In genomic region chr6:89817481-89817880, GRCh38 we compare ENCODE assay signal across 11 cellular contexts. TPM values are rescaled to one million over a fixed set of nuclear protein-coding genes. Genes with fewer than 3 reads are reported as not detected.
DNase-seq lines count a peak whose midpoint lies in the region; ATAC-seq and TF ChIP-seq lines count a peak whose summit lies in the region.
"Had no signal": no experiment of that assay in that cellular context is flagged by ENCODE, and none has a peak within 500 bp of the region (broad histone marks: within the 10 kb centered on the region; RNA-seq: fewer than 3 reads in every experiment).

No MANE protein-coding gene starts in this region.

- ATAC-seq in PC-3 (no peak), right cardiac atrium (no peak), GM19455 (IDR thresholded peaks at IDR 0.05; ENCODE audit: unreplicated experiment) (no peak)
- ATAC-seq: heart left ventricle, Panc1, sciatic nerve had no signal

- H3K27me3 ChIP-seq in PC-3 (ENCODE audit: low read length) (no peaks in the 10 kb centered on the region), fibroblast of lung (ENCODE audit: control insufficient read depth, insufficient read depth, low read length) (no peaks in the 10 kb centered on the region), osteoblast (ENCODE audit: insufficient read depth, low read length) (no peaks in the 10 kb centered on the region), right cardiac atrium (ENCODE audit: control insufficient read depth, insufficient read depth) (no peaks in the 10 kb centered on the region)
- H3K27me3 ChIP-seq: heart left ventricle had no signal

- TF ChIP-seq CTCF in PC-3 (conservative IDR thresholded peaks at IDR 0.05; ENCODE audit: low read depth, low read length): no peak
- no peak for TF ChIP-seq CTCF in fibroblast of lung (conservative IDR thresholded peaks at IDR 0.05 in 1 of 2, IDR thresholded peaks at IDR 0.05 in 1 of 2; ENCODE audit: low read depth in 1 of 2, low read length in 2 of 2)
- no peak for TF ChIP-seq CTCF in osteoblast (IDR thresholded peaks at IDR 0.05; ENCODE audit: extremely low read depth, low read depth, low read length)

- POLR2A ChIA-PET in PC-3 (lab: Charles Lee; ENCODE audit: unreplicated experiment): interaction anchor here (0.6 kb wide), 1 partner anchor 12 kb away, joined by 4 read pairs; no protein-coding TSS in a partner anchor

- peak overlapping the region; percentile 99 for H3K4me3 ChIP-seq in PC-3 (ENCODE audit: low read length)
- H3K4me3 ChIP-seq in fibroblast of lung (replicated peaks in 1 of 4; ENCODE audit: control extremely low read depth in 1 of 4, insufficient read depth in 1 of 4, low read depth in 3 of 4, low read length in 4 of 4): peak overlapping the region in 2 of 4 experiments; percentile 20 to 96
- H3K4me3 ChIP-seq in osteoblast (ENCODE audit: insufficient read depth, low read length): no peak overlapping the region
- H3K4me3 ChIP-seq in right cardiac atrium (ENCODE audit: low read length): no peak overlapping the region

- H4K20me1 ChIP-seq in PC-3 (ENCODE audit: low read length): peaks cover 16% of the 10 kb centered on the region
- no peaks in the 10 kb centered on the region for H4K20me1 ChIP-seq in fibroblast of lung (ENCODE audit: control insufficient read depth, extremely low read depth, insufficient read depth, low read length)
- peaks cover 12% of the 10 kb centered on the region for H4K20me1 ChIP-seq in osteoblast (ENCODE audit: insufficient read depth, low read length)

- H3K9me2 ChIP-seq in PC-3 (replicated peaks; ENCODE audit: low read length): no peaks in the 10 kb centered on the region

- DNase-seq in T-helper 2 cell treated with Interferon-gamma antibody and Interleukin-4, amounts not matched to agents 5 μg/mL and 100 μg/mL, for 36 hours (ENCODE audit: low spot score): no peak
- DNase-seq in T-helper 2 cell (no peak), PC-3 (no peak), fibroblast of lung (ENCODE audit: low read depth in 2 of 2) (no peak), osteoblast (ENCODE audit: insufficient read length, low spot score, missing footprints) (no peak), mucosa of gallbladder (ENCODE audit: low spot score) (no peak), right cardiac atrium (no peak)
- DNase-seq: heart left ventricle had no signal

- H3K4me1 ChIP-seq in PC-3 (ENCODE audit: insufficient read depth, low read length): peaks cover 16% of the 10 kb centered on the region
- peaks cover 2% of the 10 kb centered on the region for H3K4me1 ChIP-seq in fibroblast of lung (ENCODE audit: control insufficient read depth, extremely low read depth, insufficient read depth, low read length)
- H3K4me1 ChIP-seq in osteoblast (ENCODE audit: insufficient read depth, low read length): peaks cover 5% of the 10 kb centered on the region
- H3K4me1 ChIP-seq in right cardiac atrium (ENCODE audit: control insufficient read depth, insufficient read depth, low read length): peaks cover 5% of the 10 kb centered on the region

- no peaks in the 10 kb centered on the region for H3K9me3 ChIP-seq in PC-3 (ENCODE audit: low read length)
- no peaks in the 10 kb centered on the region for H3K9me3 ChIP-seq in fibroblast of lung (ENCODE audit: control insufficient read depth, insufficient read depth, low read depth, low read length)
- no peaks in the 10 kb centered on the region for H3K9me3 ChIP-seq in osteoblast (ENCODE audit: low read depth, low read length)
- no peaks in the 10 kb centered on the region for H3K9me3 ChIP-seq in right cardiac atrium (ENCODE audit: control insufficient read depth, low read length)
- H3K9me3 ChIP-seq: heart left ventricle had no signal

- H2AFZ ChIP-seq in PC-3 (ENCODE audit: low read length) (no peak overlapping the region), fibroblast of lung (ENCODE audit: low read length) (no peak overlapping the region), osteoblast (ENCODE audit: low read length) (no peak overlapping the region)

- H3K9ac ChIP-seq in PC-3 (ENCODE audit: low read length) (no peak overlapping the region), fibroblast of lung (ENCODE audit: insufficient read depth, low read length) (no peak overlapping the region)

- no peaks in the 10 kb centered on the region for H3K27me3 Mint-ChIP-seq in T-helper 2 cell treated with Interferon-gamma antibody and Interleukin-4, amounts not matched to agents 5 μg/mL and 100 μg/mL, for 36 hours (ENCODE audit: low read depth)

- intact Hi-C loops in PC-3 (cut with micrococcal nuclease) (no loop called here), right cardiac atrium (cut with DNase I) (no loop called here)

- WGBS in right cardiac atrium: 61% methylated on average over 3 of the region's 3 CpGs

- H3F3A ChIP-seq in PC-3 (ENCODE audit: low read length, unreplicated experiment): no peaks in the 10 kb centered on the region

- H3K79me2 ChIP-seq in PC-3 (ENCODE audit: low read length): peaks cover 79% of the 10 kb centered on the region
- H3K79me2 ChIP-seq in fibroblast of lung (ENCODE audit: control insufficient read depth, insufficient read depth, low read length): peaks cover 43% of the 10 kb centered on the region
- H3K79me2 ChIP-seq in osteoblast (ENCODE audit: insufficient read depth, low read length): peaks cover 59% of the 10 kb centered on the region

- H3K36me3 ChIP-seq in PC-3 (ENCODE audit: low read depth, low read length) (no peaks in the 10 kb centered on the region), fibroblast of lung (ENCODE audit: control insufficient read depth, insufficient read depth, low read length) (no peaks in the 10 kb centered on the region), osteoblast (ENCODE audit: insufficient read depth, low read length) (no peaks in the 10 kb centered on the region)
- H3K36me3 ChIP-seq: heart left ventricle had no signal

- H3K4me1 Mint-ChIP-seq in T-helper 2 cell treated with Interferon-gamma antibody and Interleukin-4, amounts not matched to agents 5 μg/mL and 100 μg/mL, for 36 hours (ENCODE audit: low read depth): peaks cover 21% of the 10 kb centered on the region

- H3K4me2 ChIP-seq in PC-3 (ENCODE audit: low read length): peak overlapping the region; percentile 96
- H3K4me2 ChIP-seq in fibroblast of lung (ENCODE audit: extremely low read depth, insufficient read depth, low read length): peak overlapping the region; percentile 44
- peak overlapping the region; percentile 24 for H3K4me2 ChIP-seq in osteoblast (ENCODE audit: insufficient read depth, low read length)

- H3K4me3 Mint-ChIP-seq in T-helper 2 cell treated with Interferon-gamma antibody and Interleukin-4, amounts not matched to agents 5 μg/mL and 100 μg/mL, for 36 hours: peak overlapping the region; percentile 52

- no TSS peak for BruUV-seq in PC-3 (replicated peaks; lab: Mats Ljungman, UMichigan)

- no peaks in the 10 kb centered on the region for H3K9me3 Mint-ChIP-seq in T-helper 2 cell treated with Interferon-gamma antibody and Interleukin-4, amounts not matched to agents 5 μg/mL and 100 μg/mL, for 36 hours

- H3K36me3 Mint-ChIP-seq in T-helper 2 cell treated with Interferon-gamma antibody and Interleukin-4, amounts not matched to agents 5 μg/mL and 100 μg/mL, for 36 hours (ENCODE audit: low read depth): peaks cover 13% of the 10 kb centered on the region

- no peak overlapping the region for H3K27ac ChIP-seq in PC-3 (ENCODE audit: low read length)
- H3K27ac ChIP-seq in fibroblast of lung (ENCODE audit: insufficient read depth, low read length): no peak overlapping the region
- no peak overlapping the region for H3K27ac ChIP-seq in osteoblast (ENCODE audit: low read depth, low read length)
- H3K27ac ChIP-seq in right cardiac atrium (ENCODE audit: low read length): no peak overlapping the region
- H3K27ac ChIP-seq: heart left ventricle had no signal

- H3K27ac Mint-ChIP-seq in T-helper 2 cell treated with Interferon-gamma antibody and Interleukin-4, amounts not matched to agents 5 μg/mL and 100 μg/mL, for 36 hours: peak overlapping the region; percentile 47

- CTCF ChIA-PET in PC-3 (lab: Charles Lee): no interaction called here

RNA-seq across cellular contexts. Expression of gene MDN1, which starts 2.1 kb away (rescaled TPM):
- total RNA-seq in PC-3 (2014; rRNA removed): 17.6 and 20.5 TPM in 2 replicates
- total RNA-seq in fibroblast of lung: 20.3 and 23.5 TPM in 2 replicates
- polyA plus RNA-seq in fibroblast of lung: 5.9 and 7.2 TPM in 2 replicates
- 10.0 and 12.0 TPM in 2 replicates for polyA plus RNA-seq in fibroblast of lung (2012)
- polyA minus RNA-seq in fibroblast of lung (ENCODE audit: low replicate concordance): 14.2 and 24.3 TPM in 2 replicates
- 21.2 and 21.4 TPM in 2 replicates for total RNA-seq in osteoblast
- 19.2 TPM for total RNA-seq in mucosa of gallbladder
- 10 to 100 TPM; 23.4 to 29.6 (median 24.8) TPM for total RNA-seq in right cardiac atrium
- 15.4 TPM for polyA plus RNA-seq in right cardiac atrium

RNA-seq across cellular contexts. Expression of gene CASP8AP2, which starts 12.2 kb away (rescaled TPM):
- 6.6 and 7.8 TPM in 2 replicates for total RNA-seq in PC-3 (2014; rRNA removed)
- total RNA-seq in fibroblast of lung: 12.8 and 13.4 TPM in 2 replicates
- polyA plus RNA-seq in fibroblast of lung: 9.5 and 10.8 TPM in 2 replicates
- polyA plus RNA-seq in fibroblast of lung (2012): 5.9 and 7.2 TPM in 2 replicates
- polyA minus RNA-seq in fibroblast of lung (ENCODE audit: low replicate concordance): 2.3 and 2.7 TPM in 2 replicates
- total RNA-seq in osteoblast: 13.0 and 14.4 TPM in 2 replicates
- total RNA-seq in mucosa of gallbladder: 16.3 TPM
- total RNA-seq in right cardiac atrium: 10 to 100 TPM; 11.7 to 16.0 (median 15.1) TPM
- 5.0 TPM for polyA plus RNA-seq in right cardiac atrium

Comparison
In these comparisons a context has a peak if more than half of its experiments do, and no peak if none do; other contexts are left out.
1. H3K4me2 ChIP-seq: peak in every context shown above with its lines; median percentile 96 in PC-3; 44 in fibroblast of lung; 24 in osteoblast.